In the genomic region with DNA sequence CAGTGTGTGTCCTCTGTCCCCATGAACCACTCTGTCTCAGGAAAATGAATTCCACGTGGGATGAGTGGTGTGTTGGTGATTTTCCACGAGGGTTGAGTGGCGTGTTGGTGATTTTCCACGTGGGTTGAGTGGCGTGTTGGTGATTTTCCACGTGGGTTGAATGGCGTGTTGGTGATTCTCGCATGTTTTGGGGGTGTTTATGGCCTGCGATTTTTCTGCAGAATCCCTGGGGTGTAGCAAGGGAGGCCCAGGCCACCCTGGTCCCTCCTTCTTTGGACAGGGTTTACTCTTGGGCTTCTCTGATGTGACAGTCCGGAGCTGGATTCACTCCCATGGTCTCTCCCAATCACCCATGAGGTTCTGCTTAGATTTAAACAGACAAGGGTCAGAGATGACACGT, we compare ENCODE assay signal across 28 cellular contexts.
"Had no signal": no experiment of that assay in that cellular context is flagged by ENCODE, and none has a peak within 500 bp of the region (broad histone marks: within the 10 kb centered on the region; RNA-seq: fewer than 3 reads in every experiment).

No MANE protein-coding gene starts in this region.

- H3K4me3 ChIP-seq: ascending aorta, body of pancreas, MG63, SJSA1 had no signal

- DNase-seq: activated CD4-positive, alpha-beta T cell treated with anti-CD3 and anti-CD28 coated beads, Interleukin-2, amount 10 ng/mL, durations not matched to agents 24 days and 14 days; activated CD4-positive, alpha-beta T cell treated with anti-CD3 and anti-CD28 coated beads, Interleukin-2, amount 50 U/mL, for 48 hours; activated CD4-positive, CD25-positive, alpha-beta regulatory T cell treated with anti-CD3 and anti-CD28 coated beads, Interleukin-2, amount 50 U/mL, for 72 hours; activated gamma-delta T cell; activated naive CD4-positive, alpha-beta T cell treated with anti-CD3 and anti-CD28 coated beads for 36 hours; activated T-cell treated with anti-CD3 and anti-CD28 coated beads for 4 hours; activated T-cell treated with anti-CD3 and anti-CD28 coated beads, Interleukin-2, amount 50 U/mL, for 48 hours; amniotic stem cell; body of pancreas; MG63; MV-4-11; NCI-H1105; NCI-H1436; NCI-H1694 treated with DMSO at 0.1 percent for 48 hours; NCI-H2081; NCI-H510A treated with DMSO at 0.1 percent for 48 hours; NCI-H69; NK-92 treated with Interleukin-12 subunit alpha and Interleukin-12 subunit beta, amount 100 ng/mL, for 24 hours; SHP77; T-helper 9 cell had no signal

- H3K9me3 ChIP-seq: ascending aorta, body of pancreas, MG63, SJSA1 had no signal

- H3K4me1 ChIP-seq: ascending aorta, SJSA1 had no signal

- H3K27ac Mint-ChIP-seq: activated CD4-positive, alpha-beta T cell treated with anti-CD3 and anti-CD28 coated beads, Interleukin-2, amount 10 ng/mL, durations not matched to agents 24 days and 14 days; activated naive CD4-positive, alpha-beta T cell treated with anti-CD3 and anti-CD28 coated beads for 36 hours; activated T-helper 17 cell treated with anti-CD3 and anti-CD28 coated beads, Interleukin-2, amount 50 U/mL, for 72 hours; IgD-negative memory B cell; T-helper 1 cell treated with Interleukin-12 subunit alpha and Interleukin-12 subunit beta and Interleukin-4 antibody, amounts not matched to agents 30 μg/mL and 1 μg/mL, for 36 hours; WTC11 had no signal

- H3K36me3 Mint-ChIP-seq: IgD-negative memory B cell had no signal

- H3K4me1 Mint-ChIP-seq: activated CD4-positive, alpha-beta T cell treated with anti-CD3 and anti-CD28 coated beads, Interleukin-2, amount 10 ng/mL, durations not matched to agents 24 days and 14 days; activated T-helper 17 cell treated with anti-CD3 and anti-CD28 coated beads, Interleukin-2, amount 50 U/mL, for 72 hours; IgD-negative memory B cell had no signal

- ATAC-seq: activated T-helper 17 cell treated with anti-CD3 and anti-CD28 coated beads, Interleukin-2, amount 50 U/mL, for 72 hours; body of pancreas; WTC11 had no signal

- H3K27me3 ChIP-seq: ascending aorta, body of pancreas, MG63 had no signal

- H3K9ac ChIP-seq: KMS-11 had no signal

- H3K4me2 ChIP-seq: KMS-11 had no signal

- H3K4me3 Mint-ChIP-seq: activated CD4-positive, alpha-beta T cell treated with anti-CD3 and anti-CD28 coated beads, Interleukin-2, amount 10 ng/mL, durations not matched to agents 24 days and 14 days; activated naive CD4-positive, alpha-beta T cell treated with anti-CD3 and anti-CD28 coated beads for 36 hours; activated T-helper 17 cell treated with anti-CD3 and anti-CD28 coated beads, Interleukin-2, amount 50 U/mL, for 72 hours; central memory CD8-positive, alpha-beta T cell; T-helper 1 cell treated with Interleukin-12 subunit alpha and Interleukin-12 subunit beta and Interleukin-4 antibody, amounts not matched to agents 30 μg/mL and 1 μg/mL, for 36 hours; WTC11 had no signal

- H3K9me3 Mint-ChIP-seq: activated T-helper 17 cell treated with anti-CD3 and anti-CD28 coated beads, Interleukin-2, amount 50 U/mL, for 72 hours had no signal

- H3K36me3 ChIP-seq: ascending aorta, MG63, SJSA1 had no signal

- H3K27ac ChIP-seq: ascending aorta, body of pancreas, KMS-11, SJSA1 had no signal
